Comparison of ENCODE assay signal across 8 cellular contexts in genomic region chr3:186519021-186519658, GRCh38.
DNase-seq lines count a peak whose midpoint lies in the region; ATAC-seq and FAIRE-seq lines count a peak whose summit lies in the region.

No MANE protein-coding gene starts in this region.

- FAIRE-seq in RCC 7860 (lab: Jason Lieb, UNC) = no peak

- ATAC-seq in GM21737 (IDR thresholded peaks at IDR 0.05; ENCODE audit: unreplicated experiment) = peak; percentile 50

- DNase-seq in AML-193 (lab: John Stamatoyannopoulos, UW) (peak; percentile 81 to 89), UCSD-AML1 (lab: John Stamatoyannopoulos, UW; ENCODE audit: unreplicated experiment) (peak; percentile 67), cerebellar cortex (ENCODE audit: low spot score) (no peak), DMS79 (lab: John Stamatoyannopoulos, UW) (no peak), RCC 7860 (ENCODE audit: low spot score) (no peak), NCI-H187 (lab: John Stamatoyannopoulos, UW) (no peak)
- DNase-seq in effector CD8-positive, alpha-beta T cell (lab: John Stamatoyannopoulos, UW) = peak; percentile 13

Comparison
In these comparisons a context has a peak if more than half of its experiments do, and no peak if none do; other contexts are left out.
1. DNase-seq: peak in AML-193 (2 of 2), UCSD-AML1 (single experiment) and effector CD8-positive, alpha-beta T cell (single experiment); none in cerebellar cortex (single experiment), DMS79 (single experiment), RCC 7860 (single experiment) and NCI-H187 (0 of 2).